In the genomic region with DNA sequence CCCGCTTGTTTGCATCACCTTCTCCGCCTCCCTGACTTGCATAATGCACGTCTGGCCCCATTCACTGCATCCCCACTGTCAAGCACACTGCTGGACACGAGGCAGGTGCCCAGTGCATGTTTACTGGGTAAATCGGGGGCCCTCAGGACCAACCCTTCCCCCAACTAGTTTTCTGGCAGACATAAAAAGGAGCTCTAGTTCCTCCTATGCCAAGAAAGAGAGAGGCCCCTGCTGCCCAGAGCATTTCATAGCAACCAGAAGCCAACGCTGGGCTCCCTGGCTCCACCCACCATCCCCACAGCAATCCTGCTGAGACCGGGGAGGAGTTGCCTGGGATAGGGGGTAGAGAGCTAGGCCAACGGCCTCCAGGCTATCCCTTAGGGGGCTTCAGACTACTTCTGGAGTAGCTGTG, we compare ENCODE assay signal across 1 cellular context.
TF ChIP-seq lines count a peak whose summit lies in the region.

No MANE protein-coding gene starts in this region.

TF ChIP-seq in H1, 55 proteins besides CTCF, POLR2A, EP300 and RAD21:
- TF ChIP-seq ATF3 (IDR thresholded peaks at IDR 0.05; ENCODE audit: insufficient read depth, low read depth, low read length) (no peak), YY1 (IDR thresholded peaks at IDR 0.05; ENCODE audit: low read depth, low read length) (0 out of 2 replicates have a peak, but pooled peaks have one; percentile 20), KDM1A (IDR thresholded peaks at IDR 0.05; ENCODE audit: borderline replicate concordance, low read length) (no peak), SIN3A (conservative IDR thresholded peaks at IDR 0.05 in 1 of 2, IDR thresholded peaks at IDR 0.05 in 1 of 2; ENCODE audit: low read depth in 1 of 2, low read length in 2 of 2) (0 out of 4 replicates have a peak, but pooled peaks of 1 of the 2 experiments have one; percentile 30), E2F6 (IDR thresholded peaks at IDR 0.05) (peak; percentile 18; the same call in 1 of the 2 replicates), EGR1 (IDR thresholded peaks at IDR 0.05; ENCODE audit: borderline replicate concordance, low read depth, low read length) (peak; percentile 33; the same call in 1 of the 2 replicates), ASH2L (IDR thresholded peaks at IDR 0.05; ENCODE audit: low read length) (peak; percentile 59), TBP (IDR thresholded peaks at IDR 0.05; ENCODE audit: low read depth, low read length) (peak; percentile 70; the same call in 1 of the 2 replicates), HDAC6 (IDR thresholded peaks at IDR 0.05; ENCODE audit: low read depth, low read length) (no peak), SRF (IDR thresholded peaks at IDR 0.05; ENCODE audit: low read depth, low read length) (no peak)
- TF ChIP-seq, protein P1, sequence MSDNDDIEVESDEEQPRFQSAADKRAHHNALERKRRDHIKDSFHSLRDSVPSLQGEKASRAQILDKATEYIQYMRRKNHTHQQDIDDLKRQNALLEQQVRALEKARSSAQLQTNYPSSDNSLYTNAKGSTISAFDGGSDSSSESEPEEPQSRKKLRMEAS (IDR thresholded peaks at IDR 0.05): peak; percentile 17; the same call in 1 of the 2 replicates
